15 cellular contexts compared by ENCODE assay signal in the genomic region with DNA sequence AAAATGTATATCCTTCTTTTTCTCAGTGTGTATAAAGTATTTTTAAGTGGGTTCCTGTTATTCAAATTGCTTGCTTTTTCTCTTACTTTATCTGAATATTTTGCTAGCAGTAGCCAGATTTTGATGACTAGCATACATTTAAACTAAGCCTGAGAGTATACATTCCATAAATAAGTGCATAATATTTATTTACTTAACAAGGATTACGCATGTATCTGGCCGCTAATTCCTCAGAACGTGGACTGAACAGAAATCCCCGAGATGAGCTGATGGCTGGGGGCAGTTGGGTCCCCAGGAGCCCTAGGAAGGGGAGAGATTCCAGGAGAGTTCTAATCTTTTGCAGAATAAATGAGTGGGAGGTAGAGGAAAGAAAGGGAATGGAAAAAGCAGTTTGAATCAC.
DNase-seq lines count a peak whose midpoint lies in the region; ATAC-seq and TF ChIP-seq lines count a peak whose summit lies in the region.
"Had no signal": no experiment of that assay in that cellular context is flagged by ENCODE, and none has a peak within 500 bp of the region (broad histone marks: within the 10 kb centered on the region; RNA-seq: fewer than 3 reads in every experiment).

No MANE protein-coding gene starts in this region.

- H3K4me1 ChIP-seq in heart left ventricle: peaks cover 0 to 41% (median 19%) of the 10 kb centered on the region in 12 donors
- peaks cover 47% of the 10 kb centered on the region for H3K4me1 ChIP-seq in PC-9 (replicated peaks; ENCODE audit: insufficient read depth)
- no peaks in the 10 kb centered on the region for H3K4me1 ChIP-seq in fibroblast of lung (ENCODE audit: control insufficient read depth, extremely low read depth, insufficient read depth, low read length)
- H3K4me1 ChIP-seq in smooth muscle cell (ENCODE audit: low read depth): peaks cover 18% of the 10 kb centered on the region

- TSS peak; percentile 88 for BruUV-seq in PC-9 (replicated peaks; lab: Mats Ljungman, UMichigan)

- CTCF ChIA-PET in PC-9 (lab: Charles Lee): interaction anchor here (0.6 kb wide), 1 partner anchor 239 kb away, joined by 20 read pairs; no protein-coding TSS in a partner anchor

- H3F3A ChIP-seq in PC-9 (ENCODE audit: insufficient read depth, low read depth) (peaks cover 32% of the 10 kb centered on the region), smooth muscle cell (ENCODE audit: low read depth) (no peaks in the 10 kb centered on the region)

- DNase-seq in heart left ventricle: no peak
- no peak for DNase-seq in left ventricle myocardium superior
- no peak for DNase-seq in PC-9
- peak; percentile 24 to 29 for DNase-seq in fibroblast of lung (ENCODE audit: low read depth in 2 of 2)
- no peak for DNase-seq in smooth muscle cell (lab: John Stamatoyannopoulos, UW; ENCODE audit: unreplicated experiment)
- no peak for DNase-seq in NCI-H226
- DNase-seq: DMS 273 treated with DMSO at 0.1 percent for 48 hours, GOT3, NCI-H1436, NCI-H774, Right ventricle myocardium superior, SK-N-SH had no signal

- H3K4me2 ChIP-seq in PC-9 (peak overlapping the region; percentile 37), fibroblast of lung (ENCODE audit: extremely low read depth, insufficient read depth, low read length) (no peak overlapping the region), smooth muscle cell (peak overlapping the region; percentile 46)
- H3K4me2 ChIP-seq: KMS-11, SK-N-SH had no signal

- H3K36me3 ChIP-seq in heart left ventricle (peaks cover 0 to 60% (median 11%) of the 10 kb centered on the region in 9 donors), PC-9 (ENCODE audit: low read depth) (peaks cover 17% of the 10 kb centered on the region; the same call in 1 of the 2 replicates), fibroblast of lung (ENCODE audit: control insufficient read depth, insufficient read depth, low read length) (no peaks in the 10 kb centered on the region), smooth muscle cell (ENCODE audit: low read depth) (no peaks in the 10 kb centered on the region)

- H3K9me2 ChIP-seq in PC-9 (ENCODE audit: insufficient read depth): no peaks in the 10 kb centered on the region
- H3K9me2 ChIP-seq: SK-N-SH had no signal

- peak overlapping the region in 9 of 12 donors; percentile 64 to 90 (median 81) for H3K27ac ChIP-seq in heart left ventricle
- peak overlapping the region; percentile 66 for H3K27ac ChIP-seq in PC-9
- H3K27ac ChIP-seq in fibroblast of lung (ENCODE audit: insufficient read depth, low read length): no peak overlapping the region
- H3K27ac ChIP-seq in smooth muscle cell (ENCODE audit: low read depth): no peak overlapping the region
- H3K27ac ChIP-seq: KMS-11 had no signal

- no peak overlapping the region for H3K9ac ChIP-seq in fibroblast of lung (ENCODE audit: insufficient read depth, low read length)
- no peak overlapping the region for H3K9ac ChIP-seq in smooth muscle cell (ENCODE audit: low read depth)
- H3K9ac ChIP-seq: KMS-11, SK-N-SH had no signal

- 80 to 92% (median 88%) methylated on average over 4 of the region's 4 CpGs for WGBS in heart left ventricle, 4 donors
- WGBS in smooth muscle cell (ENCODE audit: low lambda C conversion rate): 40% methylated on average over 4 of the region's 4 CpGs

- H2AFZ ChIP-seq in PC-9 (no peak overlapping the region), fibroblast of lung (ENCODE audit: low read length) (no peak overlapping the region), smooth muscle cell (ENCODE audit: low read depth) (no peak overlapping the region)

- no peak for TF ChIP-seq POLR2A in heart left ventricle (IDR thresholded peaks at IDR 0.05)

- intact Hi-C loops in heart left ventricle (cut with DNase I): loop anchor here in 2 of 10 donors (10.0 kb wide), 2 partner anchors 293 to 743 kb away; no protein-coding TSS in a partner anchor
- intact Hi-C loops in left ventricle myocardium superior (cut with micrococcal nuclease): no loop called here
- intact Hi-C loops in PC-9 (cut with micrococcal nuclease; ENCODE audit: unreplicated experiment): loop anchor here (5.0 kb wide), 1 partner anchor 125 kb away; no protein-coding TSS in a partner anchor

- H3K4me3 ChIP-seq in heart left ventricle (no peak overlapping the region), PC-9 (no peak overlapping the region), fibroblast of lung (replicated peaks in 1 of 4; ENCODE audit: control extremely low read depth in 1 of 4, insufficient read depth in 1 of 4, low read depth in 3 of 4, low read length in 4 of 4) (no peak overlapping the region), smooth muscle cell (no peak overlapping the region)

- H3K27me3 ChIP-seq in heart left ventricle (no peaks in the 10 kb centered on the region), PC-9 (ENCODE audit: insufficient read depth, low read depth) (no peaks in the 10 kb centered on the region), fibroblast of lung (ENCODE audit: control insufficient read depth, insufficient read depth, low read length) (no peaks in the 10 kb centered on the region), smooth muscle cell (ENCODE audit: low read depth) (no peaks in the 10 kb centered on the region)

- POLR2A ChIA-PET in PC-9 (lab: Charles Lee; ENCODE audit: unreplicated experiment): no interaction called here

- H3K79me2 ChIP-seq in PC-9 (ENCODE audit: low read depth) (no peaks in the 10 kb centered on the region), fibroblast of lung (ENCODE audit: control insufficient read depth, insufficient read depth, low read length) (no peaks in the 10 kb centered on the region), smooth muscle cell (ENCODE audit: low read depth) (no peaks in the 10 kb centered on the region)

- no peaks in the 10 kb centered on the region for H3K9me3 ChIP-seq in heart left ventricle
- H3K9me3 ChIP-seq in PC-9 (ENCODE audit: insufficient read depth, low read depth): no peaks in the 10 kb centered on the region; the same call in 1 of the 2 replicates
- no peaks in the 10 kb centered on the region for H3K9me3 ChIP-seq in fibroblast of lung (ENCODE audit: control insufficient read depth, insufficient read depth, low read depth, low read length)
- H3K9me3 ChIP-seq in smooth muscle cell (replicated peaks; ENCODE audit: low read depth): no peaks in the 10 kb centered on the region
- H3K9me3 ChIP-seq: SK-N-SH had no signal

- TF ChIP-seq CTCF in heart left ventricle (IDR thresholded peaks at IDR 0.05) (no peak), PC-9 (conservative IDR thresholded peaks at IDR 0.05) (no peak), fibroblast of lung (conservative IDR thresholded peaks at IDR 0.05 in 1 of 2, IDR thresholded peaks at IDR 0.05 in 1 of 2; ENCODE audit: low read depth in 1 of 2, low read length in 2 of 2) (no peak), smooth muscle cell (IDR thresholded peaks at IDR 0.05; ENCODE audit: borderline replicate concordance, insufficient read depth, poor library complexity, severe bottlenecking) (no peak)

- ATAC-seq in heart left ventricle (no peak), left ventricle myocardium superior (no peak), HG02884 (IDR thresholded peaks at IDR 0.05; ENCODE audit: unreplicated experiment) (no peak), GM21786 (IDR thresholded peaks at IDR 0.05; ENCODE audit: unreplicated experiment) (no peak)

- H4K20me1 ChIP-seq in PC-9 (ENCODE audit: insufficient read depth) (no peaks in the 10 kb centered on the region), fibroblast of lung (ENCODE audit: control insufficient read depth, extremely low read depth, insufficient read depth, low read length) (no peaks in the 10 kb centered on the region), smooth muscle cell (ENCODE audit: low read depth) (no peaks in the 10 kb centered on the region)

Comparison
In these comparisons a context has a peak if more than half of its experiments do, and no peak if none do; other contexts are left out.
1. DNase-seq: peak in fibroblast of lung (2 of 2); none in heart left ventricle (0 of 5), left ventricle myocardium superior (single experiment), PC-9 (0 of 2), smooth muscle cell (single experiment) and NCI-H226 (single experiment).
2. H3K27ac ChIP-seq: peak in heart left ventricle (9 of 12) and PC-9 (single experiment); none in fibroblast of lung (single experiment) and smooth muscle cell (single experiment).